Comparison of ENCODE assay signal across 19 cellular contexts in the genomic region with DNA sequence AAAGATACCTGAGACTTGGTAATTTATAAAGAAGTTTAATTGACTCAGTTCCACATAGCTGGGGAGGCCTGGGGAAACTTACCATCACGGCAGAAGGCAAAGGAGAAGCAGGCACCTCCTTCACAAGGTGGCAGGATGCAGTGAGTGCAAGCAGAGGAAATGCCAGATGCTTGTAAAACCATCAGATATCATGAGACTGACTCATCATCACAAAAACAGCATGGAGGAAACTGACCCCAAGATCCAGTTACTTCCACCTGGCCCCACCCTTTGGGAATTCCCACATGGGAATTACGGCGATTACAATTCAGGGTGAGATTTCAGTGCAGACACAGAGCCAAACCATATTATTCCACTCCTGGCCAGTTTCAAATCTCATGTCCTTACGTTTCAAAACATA.
"Had no signal": no experiment of that assay in that cellular context is flagged by ENCODE, and none has a peak within 500 bp of the region (broad histone marks: within the 10 kb centered on the region; RNA-seq: fewer than 3 reads in every experiment).

No MANE protein-coding gene starts in this region.

- ATAC-seq: activated CD4-positive, CD25-positive, alpha-beta regulatory T cell treated with anti-CD3 and anti-CD28 coated beads, Interleukin-2, amount 50 U/mL, for 24 hours; activated CD8-positive, alpha-beta memory T cell treated with anti-CD3 and anti-CD28 coated beads, Interleukin-2, amount 10 ng/mL, durations not matched to agents 7 days and 5 days; activated T-cell treated with anti-CD3 and anti-CD28 coated beads, Interleukin-2, amount 50 U/mL, for 72 hours; left cardiac atrium; naive thymus-derived CD4-positive, alpha-beta T cell had no signal

- H3K79me2 ChIP-seq: hepatocyte, parathyroid adenoma had no signal

- H3K9ac ChIP-seq: parathyroid adenoma had no signal

- H3K27ac ChIP-seq: ascending aorta, colonic mucosa, hepatocyte, parathyroid adenoma, tibial artery, vagina had no signal

- H3K4me2 ChIP-seq: hepatocyte had no signal

- DNase-seq: activated CD4-positive, alpha-beta T cell treated with anti-CD3 and anti-CD28 coated beads, Interleukin-2, amount 50 U/mL, for 4 hours; activated CD8-positive, alpha-beta memory T cell treated with anti-CD3 and anti-CD28 coated beads, Interleukin-2, amount 10 ng/mL, durations not matched to agents 7 days and 5 days; activated gamma-delta T cell treated with Interleukin-2 at 50 U/mL for 16 hours; activated naive CD8-positive, alpha-beta T cell treated with anti-CD3 and anti-CD28 coated beads, Interleukin-2, amount 10 ng/mL, durations not matched to agents 7 days and 5 days; activated T-cell treated with anti-CD3 and anti-CD28 coated beads, Interleukin-2, amount 50 U/mL, for 72 hours; colonic mucosa; effector CD4-positive, alpha-beta T cell; left cardiac atrium; naive thymus-derived CD4-positive, alpha-beta T cell; retina; small intestine; tibial artery had no signal

- H3K27me3 ChIP-seq: ascending aorta, colonic mucosa, hepatocyte, tibial artery, vagina had no signal

- H2AFZ ChIP-seq: hepatocyte, parathyroid adenoma had no signal

- H3K36me3 ChIP-seq: ascending aorta, colonic mucosa, tibial artery, vagina had no signal

- FAIRE-seq: endothelial cell of umbilical vein, small intestine had no signal

- H3K9me3 ChIP-seq: ascending aorta, colonic mucosa, tibial artery, vagina had no signal

- H3K4me3 ChIP-seq: ascending aorta, colonic mucosa, hepatocyte, lung, tibial artery, vagina had no signal

- H3K4me1 ChIP-seq: ascending aorta, colonic mucosa, parathyroid adenoma, tibial artery, vagina had no signal
